Comparison of ENCODE assay signal across 1 cellular context in the genomic region with DNA sequence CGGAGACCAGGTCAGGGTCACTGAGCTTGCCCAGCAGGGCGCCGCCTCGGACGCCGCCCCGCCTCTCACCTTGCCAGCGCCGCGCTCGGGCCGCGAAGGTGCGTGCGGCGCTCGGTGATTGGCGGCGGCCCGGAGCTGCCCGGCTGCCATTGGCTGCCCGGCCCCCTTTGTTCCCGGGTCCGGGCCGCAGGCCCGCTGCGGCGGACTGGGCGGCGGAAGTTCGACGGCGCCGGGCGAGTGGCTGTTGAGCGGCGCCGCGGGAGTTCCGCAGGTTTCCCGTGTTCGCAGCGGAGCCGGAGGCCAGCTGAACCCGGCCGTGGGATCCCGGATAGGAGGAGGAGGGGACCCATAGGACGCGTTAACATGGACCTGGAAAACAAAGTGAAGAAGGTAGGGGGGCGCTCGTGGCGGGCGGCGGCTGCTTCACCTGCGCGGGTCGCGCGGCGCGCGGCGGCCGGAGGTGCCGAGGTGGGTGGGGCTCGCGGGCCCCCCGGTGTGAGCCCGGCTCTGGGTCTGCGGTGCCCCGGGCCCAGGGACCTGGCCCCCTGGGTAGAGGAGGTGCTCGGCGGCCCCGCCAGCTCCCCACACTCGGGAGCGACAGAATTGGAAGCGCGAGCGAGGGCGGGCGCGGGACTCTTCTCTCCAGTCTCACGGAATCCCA.
TF ChIP-seq lines count a peak whose summit lies in the region.

A gene with protein sequence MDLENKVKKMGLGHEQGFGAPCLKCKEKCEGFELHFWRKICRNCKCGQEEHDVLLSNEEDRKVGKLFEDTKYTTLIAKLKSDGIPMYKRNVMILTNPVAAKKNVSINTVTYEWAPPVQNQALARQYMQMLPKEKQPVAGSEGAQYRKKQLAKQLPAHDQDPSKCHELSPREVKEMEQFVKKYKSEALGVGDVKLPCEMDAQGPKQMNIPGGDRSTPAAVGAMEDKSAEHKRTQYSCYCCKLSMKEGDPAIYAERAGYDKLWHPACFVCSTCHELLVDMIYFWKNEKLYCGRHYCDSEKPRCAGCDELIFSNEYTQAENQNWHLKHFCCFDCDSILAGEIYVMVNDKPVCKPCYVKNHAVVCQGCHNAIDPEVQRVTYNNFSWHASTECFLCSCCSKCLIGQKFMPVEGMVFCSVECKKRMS (plus strand): TSS at position 195 of the 661 bp plus-strand sequence. CDS start 169 bp downstream, at position 364.

TF ChIP-seq in HepG2, 621 proteins besides CTCF, POLR2A, EP300 and RAD21 (continued from another document and continues in another):
- TF ChIP-seq, protein P1, sequence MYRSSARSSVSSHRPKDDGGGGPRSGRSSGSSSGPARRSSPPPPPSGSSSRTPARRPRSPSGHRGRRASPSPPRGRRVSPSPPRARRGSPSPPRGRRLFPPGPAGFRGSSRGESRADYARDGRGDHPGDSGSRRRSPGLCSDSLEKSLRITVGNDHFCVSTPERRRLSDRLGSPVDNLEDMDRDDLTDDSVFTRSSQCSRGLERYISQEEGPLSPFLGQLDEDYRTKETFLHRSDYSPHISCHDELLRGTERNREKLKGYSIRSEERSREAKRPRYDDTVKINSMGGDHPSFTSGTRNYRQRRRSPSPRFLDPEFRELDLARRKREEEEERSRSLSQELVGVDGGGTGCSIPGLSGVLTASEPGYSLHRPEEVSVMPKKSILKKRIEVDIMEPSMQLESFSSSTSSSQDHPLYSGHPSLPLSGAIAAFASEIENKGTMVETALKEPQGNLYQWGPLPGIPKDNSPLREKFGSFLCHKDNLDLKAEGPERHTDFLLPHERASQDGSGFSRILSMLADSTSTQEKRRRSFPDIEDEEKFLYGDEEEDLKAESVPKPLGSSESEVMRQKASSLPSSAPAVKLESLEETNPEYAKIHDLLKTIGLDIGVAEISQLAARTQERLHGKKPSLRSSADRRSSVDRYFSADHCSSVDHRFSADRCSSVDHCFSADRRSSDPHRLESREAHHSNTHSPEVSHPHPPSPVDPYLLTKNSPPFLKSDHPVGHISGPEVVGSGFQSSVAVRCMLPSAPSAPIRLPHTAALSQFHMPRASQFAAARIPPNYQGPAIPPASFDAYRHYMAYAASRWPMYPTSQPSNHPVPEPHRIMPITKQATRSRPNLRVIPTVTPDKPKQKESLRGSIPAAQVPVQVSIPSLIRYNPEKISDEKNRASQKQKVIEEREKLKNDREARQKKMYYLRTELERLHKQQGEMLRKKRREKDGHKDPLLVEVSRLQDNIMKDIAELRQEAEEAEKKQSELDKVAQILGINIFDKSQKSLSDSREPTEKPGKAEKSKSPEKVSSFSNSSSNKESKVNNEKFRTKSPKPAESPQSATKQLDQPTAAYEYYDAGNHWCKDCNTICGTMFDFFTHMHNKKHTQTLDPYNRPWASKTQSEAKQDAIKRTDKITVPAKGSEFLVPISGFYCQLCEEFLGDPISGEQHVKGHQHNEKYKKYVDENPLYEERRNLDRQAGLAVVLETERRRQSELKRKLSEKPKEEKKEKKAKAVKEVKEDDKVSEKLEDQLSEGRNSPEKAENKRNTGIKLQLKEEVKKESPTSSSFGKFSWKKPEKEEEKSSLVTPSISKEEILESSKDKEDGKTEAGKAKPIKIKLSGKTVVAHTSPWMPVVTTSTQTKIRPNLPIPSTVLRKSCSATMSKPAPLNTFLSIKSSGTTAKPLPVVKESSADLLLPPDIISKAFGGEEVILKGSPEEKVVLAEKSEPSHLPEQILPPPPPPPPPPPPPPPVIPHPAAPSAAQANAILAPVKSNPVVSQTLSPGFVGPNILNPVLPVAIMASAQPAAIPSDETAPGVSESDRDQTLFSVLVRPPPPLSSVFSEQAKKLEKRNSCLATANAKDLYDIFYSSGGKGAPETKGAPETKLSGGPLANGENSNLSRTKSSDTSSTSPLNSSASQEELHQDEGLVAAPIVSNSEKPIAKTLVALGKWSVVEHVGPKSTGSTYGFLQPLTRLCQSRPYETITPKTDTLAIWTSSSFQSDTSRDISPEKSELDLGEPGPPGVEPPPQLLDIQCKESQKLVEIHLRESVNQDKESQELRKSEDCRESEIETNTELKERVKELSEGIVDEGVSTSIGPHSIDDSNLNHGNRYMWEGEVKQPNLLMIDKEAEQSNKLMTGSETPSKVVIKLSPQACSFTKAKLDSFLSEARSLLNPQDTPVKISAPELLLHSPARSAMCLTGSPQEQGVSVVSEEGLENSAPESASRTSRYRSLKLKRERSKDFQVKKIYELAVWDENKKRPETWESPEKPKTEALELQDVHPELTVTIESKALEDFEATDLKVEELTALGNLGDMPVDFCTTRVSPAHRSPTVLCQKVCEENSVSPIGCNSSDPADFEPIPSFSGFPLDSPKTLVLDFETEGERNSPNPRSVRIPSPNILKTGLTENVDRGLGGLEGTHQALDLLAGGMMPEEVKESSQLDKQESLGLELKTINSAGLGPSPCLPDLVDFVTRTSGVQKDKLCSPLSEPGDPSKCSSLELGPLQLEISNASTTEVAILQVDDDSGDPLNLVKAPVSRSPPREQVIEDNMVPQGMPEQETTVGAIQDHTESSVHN (CRISPR knock-in tag; IDR thresholded peaks at IDR 0.05): no peak
- TF ChIP-seq NBN (conservative IDR thresholded peaks at IDR 0.05) (no peak), CHD4 (IDR thresholded peaks at IDR 0.05; ENCODE audit: borderline replicate concordance, low read length) (no peak), FOSL2 (CRISPR knock-in tag; IDR thresholded peaks at IDR 0.05) (no peak), TCF7L2 (IDR thresholded peaks at IDR 0.05; ENCODE audit: low read depth, low read length) (no peak), ZNF24 (IDR thresholded peaks at IDR 0.05) (no peak), SMAD3 (CRISPR knock-in tag; IDR thresholded peaks at IDR 0.05) (no peak), PHF8 (CRISPR knock-in tag; IDR thresholded peaks at IDR 0.05) (peak; percentile 41), ZNF543 (CRISPR knock-in tag; IDR thresholded peaks at IDR 0.05) (no peak), CAMTA2 (CRISPR knock-in tag; IDR thresholded peaks at IDR 0.05; ENCODE audit: borderline replicate concordance) (no peak), SALL2 (CRISPR knock-in tag; IDR thresholded peaks at IDR 0.05) (0 out of 2 replicates have a peak, but pooled peaks have one; percentile 8), MIER3 (CRISPR knock-in tag; IDR thresholded peaks at IDR 0.05; ENCODE audit: borderline replicate concordance) (no peak), HMGXB4 (CRISPR knock-in tag; IDR thresholded peaks at IDR 0.05; ENCODE audit: borderline replicate concordance in 1 of 2, low read depth in 1 of 2) (no peak; a peak in 1 of 4 replicates), BHLHE40 (IDR thresholded peaks at IDR 0.05; ENCODE audit: low read length) (no peak), FOXP1 (IDR thresholded peaks at IDR 0.05) (no peak), FOXP1 (CRISPR knock-in tag; IDR thresholded peaks at IDR 0.05) (no peak), DMAP1 (CRISPR knock-in tag; IDR thresholded peaks at IDR 0.05) (no peak), ZNF354B (CRISPR knock-in tag; IDR thresholded peaks at IDR 0.05) (no peak), TAF15 (IDR thresholded peaks at IDR 0.05; ENCODE audit: low read depth, low read length, poor library complexity, severe bottlenecking) (no peak), ARNT2 (CRISPR knock-in tag; IDR thresholded peaks at IDR 0.05; ENCODE audit: low read depth) (no peak), ZNF678 (CRISPR knock-in tag; IDR thresholded peaks at IDR 0.05) (no peak), MIXL1 (CRISPR knock-in tag; IDR thresholded peaks at IDR 0.05) (no peak), ZBTB42 (CRISPR knock-in tag; IDR thresholded peaks at IDR 0.05) (no peak), SNAPC2 (CRISPR knock-in tag; IDR thresholded peaks at IDR 0.05) (no peak), BRCA1 (CRISPR knock-in tag; IDR thresholded peaks at IDR 0.05) (no peak), ZNF12 (CRISPR knock-in tag; IDR thresholded peaks at IDR 0.05) (no peak), MYC (CRISPR knock-in tag; IDR thresholded peaks at IDR 0.05; ENCODE audit: borderline replicate concordance) (no peak), CCDC6 (CRISPR knock-in tag; IDR thresholded peaks at IDR 0.05) (no peak), DDIT3 (CRISPR knock-in tag; IDR thresholded peaks at IDR 0.05) (no peak), RBFOX2 (IDR thresholded peaks at IDR 0.05; ENCODE audit: low read depth, low read length) (peak; percentile 70), CC2D1A (CRISPR knock-in tag; IDR thresholded peaks at IDR 0.05) (no peak), AKAP8 (CRISPR knock-in tag; IDR thresholded peaks at IDR 0.05) (no peak), ZNF724P (CRISPR knock-in tag; IDR thresholded peaks at IDR 0.05; ENCODE audit: borderline replicate concordance) (no peak), ZSCAN5A (CRISPR knock-in tag; IDR thresholded peaks at IDR 0.05; ENCODE audit: borderline replicate concordance) (no peak; the same call in 1 of the 2 replicates), ZBTB38 (CRISPR knock-in tag; IDR thresholded peaks at IDR 0.05) (no peak), ZNF737 (CRISPR knock-in tag; IDR thresholded peaks at IDR 0.05; ENCODE audit: borderline replicate concordance) (no peak), RFXANK (CRISPR knock-in tag; IDR thresholded peaks at IDR 0.05) (no peak), MXI1 (IDR thresholded peaks at IDR 0.05; ENCODE audit: borderline replicate concordance, low read depth, low read length) (0 out of 3 replicates have a peak, but pooled peaks have one; percentile 18), CHCHD3 (CRISPR knock-in tag; IDR thresholded peaks at IDR 0.05) (no peak), KLF11 (CRISPR knock-in tag; IDR thresholded peaks at IDR 0.05) (no peak), MEF2D (CRISPR knock-in tag; IDR thresholded peaks at IDR 0.05) (no peak), ZNF773 (CRISPR knock-in tag; IDR thresholded peaks at IDR 0.05; ENCODE audit: borderline replicate concordance) (no peak), ZFP41 (CRISPR knock-in tag; IDR thresholded peaks at IDR 0.05; ENCODE audit: borderline replicate concordance) (no peak), SAP130 (CRISPR knock-in tag; IDR thresholded peaks at IDR 0.05; ENCODE audit: low read depth) (no peak)
- TF ChIP-seq, protein P2, sequence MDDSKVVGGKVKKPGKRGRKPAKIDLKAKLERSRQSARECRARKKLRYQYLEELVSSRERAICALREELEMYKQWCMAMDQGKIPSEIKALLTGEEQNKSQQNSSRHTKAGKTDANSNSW (CRISPR knock-in tag; IDR thresholded peaks at IDR 0.05; ENCODE audit: borderline replicate concordance): no peak
- TF ChIP-seq, protein P3, sequence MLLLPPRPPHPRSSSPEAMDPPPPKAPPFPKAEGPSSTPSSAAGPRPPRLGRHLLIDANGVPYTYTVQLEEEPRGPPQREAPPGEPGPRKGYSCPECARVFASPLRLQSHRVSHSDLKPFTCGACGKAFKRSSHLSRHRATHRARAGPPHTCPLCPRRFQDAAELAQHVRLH (CRISPR knock-in tag; IDR thresholded peaks at IDR 0.05; ENCODE audit: borderline replicate concordance, low read depth): no peak
- TF ChIP-seq, protein P4, sequence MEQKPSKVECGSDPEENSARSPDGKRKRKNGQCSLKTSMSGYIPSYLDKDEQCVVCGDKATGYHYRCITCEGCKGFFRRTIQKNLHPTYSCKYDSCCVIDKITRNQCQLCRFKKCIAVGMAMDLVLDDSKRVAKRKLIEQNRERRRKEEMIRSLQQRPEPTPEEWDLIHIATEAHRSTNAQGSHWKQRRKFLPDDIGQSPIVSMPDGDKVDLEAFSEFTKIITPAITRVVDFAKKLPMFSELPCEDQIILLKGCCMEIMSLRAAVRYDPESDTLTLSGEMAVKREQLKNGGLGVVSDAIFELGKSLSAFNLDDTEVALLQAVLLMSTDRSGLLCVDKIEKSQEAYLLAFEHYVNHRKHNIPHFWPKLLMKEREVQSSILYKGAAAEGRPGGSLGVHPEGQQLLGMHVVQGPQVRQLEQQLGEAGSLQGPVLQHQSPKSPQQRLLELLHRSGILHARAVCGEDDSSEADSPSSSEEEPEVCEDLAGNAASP (CRISPR knock-in tag; IDR thresholded peaks at IDR 0.05; ENCODE audit: borderline replicate concordance): no peak
- TF ChIP-seq, protein P5, sequence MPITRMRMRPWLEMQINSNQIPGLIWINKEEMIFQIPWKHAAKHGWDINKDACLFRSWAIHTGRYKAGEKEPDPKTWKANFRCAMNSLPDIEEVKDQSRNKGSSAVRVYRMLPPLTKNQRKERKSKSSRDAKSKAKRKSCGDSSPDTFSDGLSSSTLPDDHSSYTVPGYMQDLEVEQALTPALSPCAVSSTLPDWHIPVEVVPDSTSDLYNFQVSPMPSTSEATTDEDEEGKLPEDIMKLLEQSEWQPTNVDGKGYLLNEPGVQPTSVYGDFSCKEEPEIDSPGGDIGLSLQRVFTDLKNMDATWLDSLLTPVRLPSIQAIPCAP (CRISPR knock-in tag; IDR thresholded peaks at IDR 0.05; ENCODE audit: low read depth): no peak
- TF ChIP-seq, protein P6, sequence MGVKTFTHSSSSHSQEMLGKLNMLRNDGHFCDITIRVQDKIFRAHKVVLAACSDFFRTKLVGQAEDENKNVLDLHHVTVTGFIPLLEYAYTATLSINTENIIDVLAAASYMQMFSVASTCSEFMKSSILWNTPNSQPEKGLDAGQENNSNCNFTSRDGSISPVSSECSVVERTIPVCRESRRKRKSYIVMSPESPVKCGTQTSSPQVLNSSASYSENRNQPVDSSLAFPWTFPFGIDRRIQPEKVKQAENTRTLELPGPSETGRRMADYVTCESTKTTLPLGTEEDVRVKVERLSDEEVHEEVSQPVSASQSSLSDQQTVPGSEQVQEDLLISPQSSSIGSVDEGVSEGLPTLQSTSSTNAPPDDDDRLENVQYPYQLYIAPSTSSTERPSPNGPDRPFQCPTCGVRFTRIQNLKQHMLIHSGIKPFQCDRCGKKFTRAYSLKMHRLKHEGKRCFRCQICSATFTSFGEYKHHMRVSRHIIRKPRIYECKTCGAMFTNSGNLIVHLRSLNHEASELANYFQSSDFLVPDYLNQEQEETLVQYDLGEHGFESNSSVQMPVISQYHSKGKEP (CRISPR knock-in tag; IDR thresholded peaks at IDR 0.05): no peak
